In the genomic region with DNA sequence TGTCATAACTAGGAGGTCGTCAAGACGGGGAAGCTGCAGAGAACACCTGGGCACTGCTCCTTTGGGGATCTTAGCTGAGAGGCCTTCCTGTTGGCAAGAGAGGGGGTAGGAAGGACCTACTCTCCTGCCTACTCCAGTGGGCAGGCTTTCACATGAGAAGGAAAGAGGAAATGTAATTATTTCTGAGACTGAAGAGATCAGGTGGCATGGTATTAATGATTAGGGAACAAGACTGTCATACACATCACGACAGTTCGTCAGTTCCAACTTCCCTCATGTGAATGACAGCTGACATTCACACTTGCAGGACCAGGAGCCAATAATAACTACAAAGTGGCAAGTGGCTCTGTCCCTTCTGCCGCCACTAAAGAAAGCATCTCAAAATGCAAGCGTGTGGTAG, we compare ENCODE assay signal across 1 cellular context.
TF ChIP-seq lines count a peak whose summit lies in the region.

No MANE protein-coding gene starts in this region.

TF ChIP-seq in H1, 55 proteins besides CTCF, POLR2A, EP300 and RAD21:
- TF ChIP-seq BCL11A (IDR thresholded peaks at IDR 0.05; ENCODE audit: low read depth in 2 of 2, low read length in 2 of 2): no peak
- TF ChIP-seq SRF (IDR thresholded peaks at IDR 0.05; ENCODE audit: low read depth, low read length): no peak
- TF ChIP-seq RBBP5 (IDR thresholded peaks at IDR 0.05; ENCODE audit: borderline replicate concordance, low read depth, low read length): no peak
- no peak for TF ChIP-seq ATF3 (IDR thresholded peaks at IDR 0.05; ENCODE audit: insufficient read depth, low read depth, low read length)
- TF ChIP-seq NRF1 (IDR thresholded peaks at IDR 0.05; ENCODE audit: low read depth, low read length): no peak
- no peak for TF ChIP-seq EGR1 (IDR thresholded peaks at IDR 0.05; ENCODE audit: borderline replicate concordance, low read depth, low read length)
- TF ChIP-seq CBX8 (IDR thresholded peaks at IDR 0.05; ENCODE audit: borderline replicate concordance, low read depth, low read length): no peak
- TF ChIP-seq TCF12 (IDR thresholded peaks at IDR 0.05; ENCODE audit: low read depth, low read length): no peak
- no peak for TF ChIP-seq TBP (IDR thresholded peaks at IDR 0.05; ENCODE audit: low read depth, low read length)
- no peak for TF ChIP-seq CBX5 (IDR thresholded peaks at IDR 0.05; ENCODE audit: low read depth, low read length)
- TF ChIP-seq RNF2 (IDR thresholded peaks at IDR 0.05; ENCODE audit: borderline replicate concordance, low read depth, low read length, missing control alignments, poor library complexity, severe bottlenecking): no peak
- no peak for TF ChIP-seq BACH1 (IDR thresholded peaks at IDR 0.05; ENCODE audit: low read length)
- TF ChIP-seq KDM1A (IDR thresholded peaks at IDR 0.05; ENCODE audit: borderline replicate concordance, low read length): no peak
- TF ChIP-seq ZNF274 (IDR thresholded peaks at IDR 0.05; ENCODE audit: borderline replicate concordance, extremely low read depth, low read length): no peak
- TF ChIP-seq, protein P1, sequence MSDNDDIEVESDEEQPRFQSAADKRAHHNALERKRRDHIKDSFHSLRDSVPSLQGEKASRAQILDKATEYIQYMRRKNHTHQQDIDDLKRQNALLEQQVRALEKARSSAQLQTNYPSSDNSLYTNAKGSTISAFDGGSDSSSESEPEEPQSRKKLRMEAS (IDR thresholded peaks at IDR 0.05): no peak
- TF ChIP-seq, protein P2, sequence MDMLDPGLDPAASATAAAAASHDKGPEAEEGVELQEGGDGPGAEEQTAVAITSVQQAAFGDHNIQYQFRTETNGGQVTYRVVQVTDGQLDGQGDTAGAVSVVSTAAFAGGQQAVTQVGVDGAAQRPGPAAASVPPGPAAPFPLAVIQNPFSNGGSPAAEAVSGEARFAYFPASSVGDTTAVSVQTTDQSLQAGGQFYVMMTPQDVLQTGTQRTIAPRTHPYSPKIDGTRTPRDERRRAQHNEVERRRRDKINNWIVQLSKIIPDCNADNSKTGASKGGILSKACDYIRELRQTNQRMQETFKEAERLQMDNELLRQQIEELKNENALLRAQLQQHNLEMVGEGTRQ (IDR thresholded peaks at IDR 0.05; ENCODE audit: low read length): no peak
- no peak for TF ChIP-seq POU5F1 (IDR thresholded peaks at IDR 0.05; ENCODE audit: low read depth, low read length)
- TF ChIP-seq NANOG (IDR thresholded peaks at IDR 0.05; ENCODE audit: insufficient read depth, low read depth, low read length, poor library complexity, severe bottlenecking): no peak
